In the genomic region with DNA sequence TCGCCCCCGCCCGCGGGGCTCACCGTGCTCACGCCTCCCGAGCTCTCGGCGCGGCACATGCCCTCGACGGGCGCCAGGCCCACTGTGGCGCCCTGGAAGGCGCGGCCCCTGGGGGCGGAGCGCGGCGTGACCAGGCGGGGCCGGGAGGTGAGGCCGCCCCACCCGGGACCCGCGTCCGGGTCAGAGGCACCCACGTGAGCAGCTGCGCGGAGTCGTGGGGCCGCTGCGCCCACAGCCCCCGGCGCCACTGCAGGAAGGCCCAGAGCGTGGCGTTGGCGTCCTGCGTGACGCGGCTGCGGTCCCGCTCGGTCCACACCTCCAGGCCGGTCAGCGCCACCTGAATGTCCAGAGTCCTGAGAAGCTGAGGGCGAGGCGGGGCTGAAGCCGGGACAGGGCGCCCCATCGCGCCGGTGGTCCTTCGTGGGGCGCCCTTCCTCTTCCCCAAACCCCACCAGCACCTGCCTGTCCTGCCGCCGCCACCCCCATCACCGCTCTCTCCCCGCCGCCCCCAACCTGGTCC, we compare ENCODE assay signal across 20 cellular contexts. TPM values are rescaled to one million over a fixed set of nuclear protein-coding genes. Genes with fewer than 3 reads are reported as not detected.
DNase-seq lines count a peak whose midpoint lies in the region; ATAC-seq, FAIRE-seq and TF ChIP-seq lines count a peak whose summit lies in the region.
"Had no signal": no experiment of that assay in that cellular context is flagged by ENCODE, and none has a peak within 500 bp of the region (broad histone marks: within the 10 kb centered on the region; RNA-seq: fewer than 3 reads in every experiment).

No MANE protein-coding gene starts in this region.

- CTCF ChIA-PET in K562 (lab: Yijun Ruan, JAX; ENCODE audit: low intra/inter-chr PET ratio), result no interaction called here

- FAIRE-seq in K562 (lab: Jason Lieb, UNC), result no peak
- FAIRE-seq: G401.6, GM12892, GM19239, H54 had no signal

- TF ChIP-seq CTCF in heart right ventricle (IDR thresholded peaks at IDR 0.05), result no peak
- no peak for TF ChIP-seq CTCF in K562 (IDR thresholded peaks at IDR 0.05 in 2 of 3, conservative IDR thresholded peaks at IDR 0.05 in 1 of 3; ENCODE audit: insufficient read depth in 2 of 3, low read depth in 1 of 3, low read length in 3 of 3)
- no peak for TF ChIP-seq CTCF in osteoblast (IDR thresholded peaks at IDR 0.05; ENCODE audit: extremely low read depth, low read depth, low read length)

- H3K36me3 ChIP-seq in heart right ventricle (peaks cover 0 to 8% (median 0%) of the 10 kb centered on the region in 9 donors), K562 (ENCODE audit: control insufficient read depth, insufficient read depth, low read length) (no peaks in the 10 kb centered on the region), osteoblast (ENCODE audit: insufficient read depth, low read length) (no peaks in the 10 kb centered on the region)
- H3K36me3 ChIP-seq: HAP-1 had no signal

- in situ Hi-C loops in K562 (cut with MboI), result no loop called here

- peaks cover 22 to 65% (median 53%) of the 10 kb centered on the region in 7 donors for H3K27me3 ChIP-seq in heart right ventricle
- H3K27me3 ChIP-seq in K562 (ENCODE audit: control insufficient read depth in 2 of 2, insufficient read depth in 2 of 2, low read length in 2 of 2), result peaks cover 2 to 44% of the 10 kb centered on the region in 2 experiments; a peak in 3 of 5 replicates
- peaks cover 23% of the 10 kb centered on the region for H3K27me3 ChIP-seq in osteoblast (ENCODE audit: insufficient read depth, low read length)

- WGBS in heart right ventricle, 2 donors, result 49 to 55% methylated on average over 56 to 60 of the region's 60 CpGs
- WGBS in K562 (ENCODE audit: insufficient coverage, low coverage, missing lambda C conversion rate), result 47% methylated on average over 4 of the region's 60 CpGs

- peaks cover 9 to 30% (median 22%) of the 10 kb centered on the region in 9 donors for H3K4me1 ChIP-seq in heart right ventricle
- H3K4me1 ChIP-seq in K562 (replicated peaks in 1 of 2; ENCODE audit: control insufficient read depth in 2 of 2, insufficient read depth in 2 of 2, low read length in 2 of 2), result peaks cover 0 to 30% of the 10 kb centered on the region in 2 experiments; a peak in 2 of 5 replicates
- H3K4me1 ChIP-seq in osteoblast (ENCODE audit: insufficient read depth, low read length), result no peaks in the 10 kb centered on the region
- H3K4me1 ChIP-seq: Caco-2, HAP-1 had no signal

- H2AFZ ChIP-seq in K562 (ENCODE audit: low read depth, low read length) (no peak overlapping the region), osteoblast (ENCODE audit: low read length) (no peak overlapping the region)

- POLR2A ChIA-PET in K562 (lab: Yijun Ruan, JAX), result interaction anchor here (0.9 kb wide), 1 partner anchor 30 kb away, joined by 3 read pairs; no protein-coding TSS in a partner anchor

- H3K4me3 ChIP-seq in heart right ventricle (no peak overlapping the region), K562 (no peak overlapping the region), osteoblast (ENCODE audit: insufficient read depth, low read length) (no peak overlapping the region)
- H3K4me3 ChIP-seq: HAP-1 had no signal

- intact Hi-C loops in Right ventricle myocardium inferior (cut with DNase I), result no loop called here
- intact Hi-C loops in heart right ventricle (cut with DNase I), result loop anchor here in 7 of 10 donors (10.0 kb wide), 4 partner anchors 81 to 411 kb away; no protein-coding TSS in a partner anchor
- intact Hi-C loops in K562 (cut with micrococcal nuclease), result loop anchor here (10.0 kb wide), 1 partner anchor 111 kb away; a partner anchor contains a TSS

- no peak for ATAC-seq in Right ventricle myocardium inferior
- no peak for ATAC-seq in heart right ventricle
- ATAC-seq in K562, result no peak
- ATAC-seq in GM21717 (IDR thresholded peaks at IDR 0.05; ENCODE audit: unreplicated experiment), result no peak
- ATAC-seq: CD8-positive, alpha-beta T cell had no signal

- peak; percentile 41 for DNase-seq in Right ventricle myocardium inferior (ENCODE audit: missing footprints)
- no peak for DNase-seq in heart right ventricle
- DNase-seq in K562 (ENCODE audit: extremely low read depth in 1 of 4, low spot score in 3 of 4), result peak in 2 of 4 experiments; percentile 61 to 64
- peak; percentile 65 for DNase-seq in osteoblast (ENCODE audit: insufficient read length, low spot score, missing footprints)
- no peak for DNase-seq in islet precursor cell
- DNase-seq: Caco-2; CD4-positive, CD25-positive, alpha-beta regulatory T cell; CD8-positive, alpha-beta T cell; DMS153; DND-41; HFFc6 had no signal

- H3K9me1 ChIP-seq in K562 (ENCODE audit: control insufficient read depth, insufficient read depth, low read length), result no peaks in the 10 kb centered on the region

- TF ChIP-seq POLR2A in K562 (conservative IDR thresholded peaks at IDR 0.05), result no peak

- H4K20me1 ChIP-seq in K562 (replicated peaks; ENCODE audit: control insufficient read depth, insufficient read depth, low read length) (0 out of 2 replicates have a peak, but pooled peaks cover 6% of the 10 kb centered on the region), osteoblast (ENCODE audit: insufficient read depth, low read length) (no peaks in the 10 kb centered on the region)

- H3K4me2 ChIP-seq in K562 (ENCODE audit: insufficient read depth, low read length), result no peak overlapping the region
- H3K4me2 ChIP-seq in osteoblast (ENCODE audit: insufficient read depth, low read length), result no peak overlapping the region

- no peak for TF ChIP-seq RAD21 in K562 (CRISPR knock-in tag; conservative IDR thresholded peaks at IDR 0.05 in 1 of 2, IDR thresholded peaks at IDR 0.05 in 1 of 2)

- BruUV-seq in K562 (replicated peaks; lab: Mats Ljungman, UMichigan), result no TSS peak

- H3K9me3 ChIP-seq in heart right ventricle (no peaks in the 10 kb centered on the region), K562 (replicated peaks; ENCODE audit: control insufficient read depth, insufficient read depth, low read depth, low read length) (no peaks in the 10 kb centered on the region), osteoblast (ENCODE audit: low read depth, low read length) (no peaks in the 10 kb centered on the region)
- H3K9me3 ChIP-seq: Caco-2, HAP-1 had no signal

- TF ChIP-seq EP300 in K562 (IDR thresholded peaks at IDR 0.05; ENCODE audit: low read length), result no peak

- H3K79me2 ChIP-seq in K562 (ENCODE audit: control insufficient read depth, insufficient read depth, low read length), result no peaks in the 10 kb centered on the region
- H3K79me2 ChIP-seq in osteoblast (ENCODE audit: insufficient read depth, low read length), result no peaks in the 10 kb centered on the region

- H3K9ac ChIP-seq in K562 (ENCODE audit: insufficient read depth in 1 of 2, low read depth in 2 of 2, low read length in 2 of 2), result no peak overlapping the region

- H3K27ac ChIP-seq in heart right ventricle (no peak overlapping the region), K562 (ENCODE audit: extremely low read depth, low read depth, low read length) (no peak overlapping the region), osteoblast (ENCODE audit: low read depth, low read length) (no peak overlapping the region)
- H3K27ac ChIP-seq: C4-2B had no signal

RNA-seq across cellular contexts. Expression of a gene that starts 8.2 kb away (rescaled TPM):
- total RNA-seq in Right ventricle myocardium inferior (13.4 TPM), heart right ventricle (10 to 100 TPM in 2 of 10 donors, 1 to 10 TPM in 8; 1.6 to 13.2 (median 3.3) TPM), K562 (2014; rRNA removed) (not detected in 2 replicates), K562 (2014; rRNA removed; fragmentation: Illumina TruSeq; extraction: Trizol) (not detected in 2 replicates), K562 (2015; rRNA removed; fragmentation: Illumina TruSeq; extraction: Trizol) (not detected in 2 replicates), K562 (2021) (not detected in 2 replicates), osteoblast (3.5 and 11.2 TPM in 2 replicates)
- polyA plus RNA-seq in heart right ventricle (10 to 100 TPM in 1 of 2 donors, 1 to 10 TPM in 1; 5.6 to 71.8 TPM), K562 (2011; rRNA removed) (not detected in 2 replicates), K562 (2014; fragmentation: Illumina TruSeq; extraction: Trizol) (not detected in 2 replicates), K562 (2014; fragmentation: Nextera tagmentation; extraction: Ambion mirVana) (not detected), K562 (2014; rRNA removed) (not detected in 2 replicates)
- 0.12 TPM in 1 of 2 replicates, not detected in the other for total RNA-seq in K562 (2011; cell fraction: chromatin; rRNA removed; ENCODE audit: low replicate concordance)
- not detected in 2 replicates for total RNA-seq in K562 (2011; cell fraction: nucleolus; rRNA removed)
- total RNA-seq in K562 (2011; cell fraction: nucleoplasm; rRNA removed), result not detected in 2 replicates
- polyA plus RNA-seq in K562 (2011; cell fraction: cytosol; rRNA removed), result not detected in 2 replicates
- polyA plus RNA-seq in K562 (2011; cell fraction: nucleus; rRNA removed), result not detected in 2 replicates
- polyA plus RNA-seq in K562 (2012), result not detected in 2 replicates
- polyA minus RNA-seq in K562 (2011; rRNA and poly(A)+ RNA removed), result not detected in 2 replicates
- polyA minus RNA-seq in K562 (2011; cell fraction: cytosol; rRNA and poly(A)+ RNA removed), result not detected in 2 replicates
- not detected in 2 replicates for polyA minus RNA-seq in K562 (2011; cell fraction: nucleus; rRNA and poly(A)+ RNA removed)
- total RNA-seq: A673; CD4-positive, CD25-positive, alpha-beta regulatory T cell; CD8-positive, alpha-beta T cell had no signal
- polyA plus RNA-seq: CD4-positive, CD25-positive, alpha-beta regulatory T cell had no signal

RNA-seq across cellular contexts. Expression of a gene that starts 10.4 kb away (rescaled TPM):
- total RNA-seq in Right ventricle myocardium inferior (not detected), heart right ventricle (not detected), K562 (2014; rRNA removed) (not detected in 2 replicates), K562 (2014; rRNA removed; fragmentation: Illumina TruSeq; extraction: Trizol) (not detected in 2 replicates), K562 (2015; rRNA removed; fragmentation: Illumina TruSeq; extraction: Trizol) (not detected in 2 replicates), K562 (2021) (not detected in 2 replicates), osteoblast (not detected in 2 replicates)
- polyA plus RNA-seq in heart right ventricle (not detected), K562 (2011; rRNA removed) (not detected in 2 replicates), K562 (2014; fragmentation: Illumina TruSeq; extraction: Trizol) (not detected in 2 replicates), K562 (2014; fragmentation: Nextera tagmentation; extraction: Ambion mirVana) (not detected), K562 (2014; rRNA removed) (not detected in 2 replicates)
- not detected in 2 replicates for total RNA-seq in K562 (2011; cell fraction: chromatin; rRNA removed; ENCODE audit: low replicate concordance)
- not detected in 2 replicates for total RNA-seq in K562 (2011; cell fraction: nucleolus; rRNA removed)
- total RNA-seq in K562 (2011; cell fraction: nucleoplasm; rRNA removed), result not detected in 2 replicates
- polyA plus RNA-seq in K562 (2011; cell fraction: cytosol; rRNA removed), result not detected in 2 replicates
- polyA plus RNA-seq in K562 (2011; cell fraction: nucleus; rRNA removed), result not detected in 2 replicates
- polyA plus RNA-seq in K562 (2012), result not detected in 2 replicates
- polyA minus RNA-seq in K562 (2011; rRNA and poly(A)+ RNA removed), result not detected in 2 replicates
- polyA minus RNA-seq in K562 (2011; cell fraction: cytosol; rRNA and poly(A)+ RNA removed), result not detected in 2 replicates
- polyA minus RNA-seq in K562 (2011; cell fraction: nucleus; rRNA and poly(A)+ RNA removed), result not detected in 2 replicates
- total RNA-seq: A673; Caco-2; CD4-positive, CD25-positive, alpha-beta regulatory T cell; CD8-positive, alpha-beta T cell; HFFc6 had no signal
- polyA plus RNA-seq: BJ; CD4-positive, CD25-positive, alpha-beta regulatory T cell had no signal

RNA-seq across cellular contexts. Expression of a gene that starts 38.8 kb away (rescaled TPM):
- total RNA-seq in Right ventricle myocardium inferior, result 9.5 TPM
- 10 to 100 TPM in 2 of 10 donors, 1 to 10 TPM in 8; 1.3 to 22.4 (median 2.8) TPM for total RNA-seq in heart right ventricle
- polyA plus RNA-seq in heart right ventricle, result 10 to 100 TPM in 1 of 2 donors, 1 to 10 TPM in 1; 1.8 to 13.0 TPM
- not detected in 2 replicates for total RNA-seq in K562 (2011; cell fraction: chromatin; rRNA removed; ENCODE audit: low replicate concordance)
- total RNA-seq in K562 (2011; cell fraction: nucleolus; rRNA removed), result not detected in 2 replicates
- total RNA-seq in K562 (2011; cell fraction: nucleoplasm; rRNA removed), result 0.07 TPM in 1 of 2 replicates, not detected in the other
- 0.05 TPM in 1 of 2 replicates, not detected in the other for total RNA-seq in K562 (2014; rRNA removed)
- total RNA-seq in K562 (2014; rRNA removed; fragmentation: Illumina TruSeq; extraction: Trizol), result not detected in 2 replicates
- total RNA-seq in K562 (2015; rRNA removed; fragmentation: Illumina TruSeq; extraction: Trizol), result not detected in 2 replicates
- total RNA-seq in K562 (2021), result 0.04 and 0.07 TPM in 2 replicates
- not detected in 2 replicates for polyA plus RNA-seq in K562 (2011; rRNA removed)
- under 0.01 TPM in 1 of 2 replicates, not detected in the other for polyA plus RNA-seq in K562 (2011; cell fraction: cytosol; rRNA removed)
- polyA plus RNA-seq in K562 (2011; cell fraction: nucleus; rRNA removed), result 0.01 TPM in 1 of 2 replicates, not detected in the other
- polyA plus RNA-seq in K562 (2012), result 0.01 TPM in 1 of 2 replicates, not detected in the other
- polyA plus RNA-seq in K562 (2014; fragmentation: Illumina TruSeq; extraction: Trizol), result not detected in 2 replicates
- not detected for polyA plus RNA-seq in K562 (2014; fragmentation: Nextera tagmentation; extraction: Ambion mirVana)
- polyA plus RNA-seq in K562 (2014; rRNA removed), result not detected in 2 replicates
- polyA minus RNA-seq in K562 (2011; rRNA and poly(A)+ RNA removed), result 0.04 TPM in 1 of 2 replicates, not detected in the other
- polyA minus RNA-seq in K562 (2011; cell fraction: cytosol; rRNA and poly(A)+ RNA removed), result not detected in 2 replicates
- not detected in 2 replicates for polyA minus RNA-seq in K562 (2011; cell fraction: nucleus; rRNA and poly(A)+ RNA removed)
- under 0.01 TPM in 1 of 2 replicates, not detected in the other for total RNA-seq in osteoblast
- total RNA-seq: A673; Caco-2; CD4-positive, CD25-positive, alpha-beta regulatory T cell; HFFc6 had no signal
- polyA plus RNA-seq: BJ; CD4-positive, CD25-positive, alpha-beta regulatory T cell had no signal

RNA-seq across cellular contexts. Expression of a gene that starts 58.9 kb away (rescaled TPM):
- total RNA-seq in Right ventricle myocardium inferior (17.5 TPM), heart right ventricle (10 to 100 TPM in 7 of 10 donors, 1 to 10 TPM in 3; 8.4 to 26.5 (median 11.2) TPM), K562 (2014; rRNA removed) (not detected in 2 replicates), K562 (2014; rRNA removed; fragmentation: Illumina TruSeq; extraction: Trizol) (not detected in 2 replicates), K562 (2015; rRNA removed; fragmentation: Illumina TruSeq; extraction: Trizol) (not detected in 2 replicates), K562 (2021) (0.07 TPM in 1 of 2 replicates, not detected in the other), osteoblast (not detected in 2 replicates)
- polyA plus RNA-seq in heart right ventricle (10 to 100 TPM; 19.7 to 21.7 TPM), K562 (2011; rRNA removed) (not detected in 2 replicates), K562 (2014; fragmentation: Illumina TruSeq; extraction: Trizol) (0.03 TPM in 1 of 2 replicates, not detected in the other), K562 (2014; fragmentation: Nextera tagmentation; extraction: Ambion mirVana) (not detected), K562 (2014; rRNA removed) (not detected in 2 replicates)
- total RNA-seq in K562 (2011; cell fraction: chromatin; rRNA removed; ENCODE audit: low replicate concordance), result 0.19 TPM in 1 of 2 replicates, not detected in the other
- 0.17 TPM in 1 of 2 replicates, not detected in the other for total RNA-seq in K562 (2011; cell fraction: nucleolus; rRNA removed)
- not detected in 2 replicates for total RNA-seq in K562 (2011; cell fraction: nucleoplasm; rRNA removed)
- 0.03 TPM in 1 of 2 replicates, not detected in the other for polyA plus RNA-seq in K562 (2011; cell fraction: cytosol; rRNA removed)
- polyA plus RNA-seq in K562 (2011; cell fraction: nucleus; rRNA removed), result 0.07 and 0.21 TPM in 2 replicates
- polyA plus RNA-seq in K562 (2012), result 0.22 and 0.62 TPM in 2 replicates
- 0.06 TPM in 1 of 2 replicates, not detected in the other for polyA minus RNA-seq in K562 (2011; rRNA and poly(A)+ RNA removed)
- polyA minus RNA-seq in K562 (2011; cell fraction: cytosol; rRNA and poly(A)+ RNA removed), result not detected in 2 replicates
- polyA minus RNA-seq in K562 (2011; cell fraction: nucleus; rRNA and poly(A)+ RNA removed), result 0.13 TPM in 1 of 2 replicates, not detected in the other
- total RNA-seq: A673; Caco-2; CD4-positive, CD25-positive, alpha-beta regulatory T cell; CD8-positive, alpha-beta T cell; HFFc6 had no signal

Comparison
In these comparisons a context has a peak if more than half of its experiments do, and no peak if none do; other contexts are left out.
1. DNase-seq: peak in Right ventricle myocardium inferior (single experiment) and osteoblast (single experiment); none in heart right ventricle (0 of 2) and islet precursor cell (single experiment).